ENCODE assay signal across 31 cellular contexts in the genomic region with DNA sequence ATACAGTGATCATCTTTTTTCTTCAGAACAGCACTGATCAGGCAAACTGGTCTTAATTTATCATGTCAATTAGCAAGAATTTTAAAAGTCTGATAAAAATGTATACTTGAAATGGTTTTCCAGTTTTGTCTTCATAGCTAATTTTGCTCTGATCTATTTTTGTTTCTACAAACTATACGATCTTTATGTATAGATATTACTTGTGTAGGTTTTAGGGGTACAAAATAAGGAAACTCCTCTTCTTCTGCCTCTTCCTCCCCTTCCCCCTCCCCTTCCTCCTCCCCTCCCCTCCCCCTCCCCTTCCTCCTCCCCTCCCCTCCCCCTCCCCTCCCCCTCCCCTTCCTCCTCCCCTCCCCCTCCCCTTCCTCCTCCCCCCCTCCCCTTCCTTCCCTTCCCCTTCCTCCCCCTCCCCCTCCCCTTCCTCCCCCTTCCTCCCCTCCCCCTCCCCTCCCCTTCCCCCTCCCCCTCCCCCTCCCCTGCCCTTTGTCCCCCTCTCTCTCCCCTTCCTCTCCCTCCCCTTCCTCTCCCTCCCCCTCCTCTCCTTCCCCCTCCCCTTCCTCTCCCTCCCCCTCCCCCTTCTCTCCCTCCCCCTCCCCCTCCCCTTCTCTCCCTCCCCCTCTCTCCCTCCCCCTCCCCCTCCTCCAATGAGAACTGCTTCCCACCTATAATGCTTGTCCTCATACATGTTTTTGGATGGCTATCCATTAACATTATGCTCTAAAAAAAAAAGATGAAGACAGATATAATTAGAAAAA.
A peak's percentile ranks its signal among the peaks of the same experiment; 100 is the strongest.
DNase-seq lines count a peak whose midpoint lies in the region; ATAC-seq, FAIRE-seq and TF ChIP-seq lines count a peak whose summit lies in the region.
"Had no signal": no experiment of that assay in that cellular context is flagged by ENCODE, and none has a peak within 500 bp of the region (broad histone marks: within the 10 kb centered on the region; RNA-seq: fewer than 3 reads in every experiment).

No MANE protein-coding gene starts in this region.

- TF ChIP-seq RAD21 in HepG2 (CRISPR knock-in tag; IDR thresholded peaks at IDR 0.05) (no peak), K562 (CRISPR knock-in tag; conservative IDR thresholded peaks at IDR 0.05 in 1 of 2, IDR thresholded peaks at IDR 0.05 in 1 of 2) (no peak)

- TF ChIP-seq POLR2A in HepG2 (IDR thresholded peaks at IDR 0.05; ENCODE audit: insufficient read depth in 1 of 2, low read depth in 2 of 2, low read length in 2 of 2) = no peak
- no peak for TF ChIP-seq POLR2A in right lobe of liver (IDR thresholded peaks at IDR 0.05)
- no peak for TF ChIP-seq POLR2A in K562 (conservative IDR thresholded peaks at IDR 0.05)

- no peak for TF ChIP-seq CTCF in HepG2 (CRISPR knock-in tag; IDR thresholded peaks at IDR 0.05)
- no peak for TF ChIP-seq CTCF in right lobe of liver (IDR thresholded peaks at IDR 0.05)
- TF ChIP-seq CTCF in K562 (IDR thresholded peaks at IDR 0.05 in 2 of 3, conservative IDR thresholded peaks at IDR 0.05 in 1 of 3; ENCODE audit: insufficient read depth in 2 of 3, low read depth in 1 of 3, low read length in 3 of 3) = no peak

- H4K20me1 ChIP-seq in HepG2 (ENCODE audit: insufficient read depth, low read length) (no peaks in the 10 kb centered on the region), K562 (replicated peaks; ENCODE audit: control insufficient read depth, insufficient read depth, low read length) (no peaks in the 10 kb centered on the region)
- H4K20me1 ChIP-seq: BLaER1; BLaER1 treated with 17β-estradiol and CSF1 and Interleukin-3, amounts not matched to agents 10 nM and 100 nM had no signal

- H3K4me2 ChIP-seq in HepG2 (ENCODE audit: low read depth, low read length) = no peak overlapping the region
- H3K4me2 ChIP-seq in K562 (ENCODE audit: insufficient read depth, low read length) = no peak overlapping the region
- H3K4me2 ChIP-seq: A549; BLaER1; BLaER1 treated with 17β-estradiol and CSF1 and Interleukin-3, amounts not matched to agents 10 nM and 100 nM had no signal

- H3K27ac ChIP-seq in HepG2 (ENCODE audit: extremely low read length, insufficient read depth, low read length) (no peak overlapping the region), right lobe of liver (no peak overlapping the region), K562 (ENCODE audit: extremely low read depth, low read depth, low read length) (no peak overlapping the region)
- H3K27ac ChIP-seq: 22Rv1; A549; BLaER1; BLaER1 treated with 17β-estradiol and CSF1 and Interleukin-3, amounts not matched to agents 10 nM and 100 nM; C4-2B had no signal

- H3K36me3 ChIP-seq in HepG2 (replicated peaks in 1 of 2; ENCODE audit: control insufficient read depth in 1 of 2, insufficient read depth in 2 of 2, low read length in 2 of 2) (no peaks in the 10 kb centered on the region), right lobe of liver (no peaks in the 10 kb centered on the region), K562 (ENCODE audit: control insufficient read depth, insufficient read depth, low read length) (no peaks in the 10 kb centered on the region)
- H3K36me3 ChIP-seq: BE2C; BLaER1; BLaER1 treated with 17β-estradiol and CSF1 and Interleukin-3, amounts not matched to agents 10 nM and 100 nM had no signal

- CTCF ChIA-PET in HepG2 (lab: Yijun Ruan, JAX; ENCODE audit: low intra/inter-chr PET ratio, low total read pairs) = no interaction called here
- CTCF ChIA-PET in K562 (lab: Yijun Ruan, JAX; ENCODE audit: low intra/inter-chr PET ratio) = no interaction called here

- H3K27me3 ChIP-seq in HepG2 (ENCODE audit: control insufficient read depth in 1 of 2, insufficient read depth in 2 of 2, low read length in 2 of 2) (no peaks in the 10 kb centered on the region), right lobe of liver (no peaks in the 10 kb centered on the region), K562 (ENCODE audit: control insufficient read depth in 2 of 2, insufficient read depth in 2 of 2, low read length in 2 of 2) (no peaks in the 10 kb centered on the region)
- H3K27me3 ChIP-seq: BE2C; BLaER1; BLaER1 treated with 17β-estradiol and CSF1 and Interleukin-3, amounts not matched to agents 10 nM and 100 nM had no signal

- H3K9me1 ChIP-seq in K562 (ENCODE audit: control insufficient read depth, insufficient read depth, low read length) = no peaks in the 10 kb centered on the region

- H3K4me3 ChIP-seq in HepG2 (replicated peaks in 1 of 3; ENCODE audit: insufficient read depth in 1 of 3, low read depth in 2 of 3, low read length in 3 of 3) (no peak overlapping the region), right lobe of liver (no peak overlapping the region), K562 (no peak overlapping the region)
- H3K4me3 ChIP-seq: A549; BLaER1; BLaER1 treated with 17β-estradiol and CSF1 and Interleukin-3, amounts not matched to agents 10 nM and 100 nM had no signal

- no peaks in the 10 kb centered on the region for H3K4me1 ChIP-seq in HepG2 (ENCODE audit: insufficient read depth, low read length)
- H3K4me1 ChIP-seq in right lobe of liver = no peaks in the 10 kb centered on the region
- no peaks in the 10 kb centered on the region for H3K4me1 ChIP-seq in K562 (replicated peaks in 1 of 2; ENCODE audit: control insufficient read depth in 2 of 2, insufficient read depth in 2 of 2, low read length in 2 of 2)
- H3K4me1 ChIP-seq: A549; BE2C; BLaER1; BLaER1 treated with 17β-estradiol and CSF1 and Interleukin-3, amounts not matched to agents 10 nM and 100 nM; Caco-2 had no signal

- DNase-seq in HepG2 (ENCODE audit: low spot score) (no peak), right lobe of liver (no peak), K562 (ENCODE audit: extremely low read depth in 1 of 4, low spot score in 3 of 4) (no peak)
- DNase-seq: 8988T; ACHN; AML-193; BE2C; C1 segment of cervical spinal cord; Caco-2; Calu3; CD4-positive, alpha-beta memory T cell; CD4-positive, alpha-beta T cell; CD4-positive, CD25-positive, alpha-beta regulatory T cell; CD8-positive, alpha-beta memory T cell; CD8-positive, alpha-beta T cell; COR-L47; DMS 273 treated with DMSO at 0.1 percent for 48 hours; DMS153; DMS53; DMS79; DMS79 treated with DMSO at 0.1 percent for 48 hours; DND-41; EL had no signal

- H3K79me2 ChIP-seq in HepG2 (ENCODE audit: insufficient read depth, low read length) (no peaks in the 10 kb centered on the region), K562 (ENCODE audit: control insufficient read depth, insufficient read depth, low read length) (no peaks in the 10 kb centered on the region)

- intact Hi-C loops in HepG2 (cut with micrococcal nuclease; ENCODE audit: unreplicated experiment) (no loop called here), right lobe of liver (cut with DNase I) (no loop called here), K562 (cut with micrococcal nuclease) (no loop called here)

- H3K9ac ChIP-seq in HepG2 (ENCODE audit: insufficient read depth, low read depth, low read length) = no peak overlapping the region
- no peak overlapping the region for H3K9ac ChIP-seq in K562 (ENCODE audit: insufficient read depth in 1 of 2, low read depth in 2 of 2, low read length in 2 of 2)
- H3K9ac ChIP-seq: BLaER1; BLaER1 treated with 17β-estradiol and CSF1 and Interleukin-3, amounts not matched to agents 10 nM and 100 nM had no signal

- TF ChIP-seq EP300 in HepG2 (IDR thresholded peaks at IDR 0.05; ENCODE audit: low read depth in 2 of 2, low read length in 2 of 2) (no peak), HepG2 (CRISPR knock-in tag; IDR thresholded peaks at IDR 0.05; ENCODE audit: borderline replicate concordance) (no peak), K562 (IDR thresholded peaks at IDR 0.05; ENCODE audit: low read length) (no peak)

- no peak for ATAC-seq in HepG2
- ATAC-seq in right lobe of liver = no peak
- ATAC-seq in K562 = no peak
- ATAC-seq in HG03097 (IDR thresholded peaks at IDR 0.05; ENCODE audit: low FRiP score, unreplicated experiment) = no peak
- ATAC-seq: A549; CD8-positive, alpha-beta T cell had no signal

- POLR2A ChIA-PET in HepG2 (lab: Yijun Ruan, JAX) (no interaction called here), K562 (lab: Yijun Ruan, JAX) (interaction anchor here (0.9 kb wide), 1 partner anchor 11 kb away, joined by 3 read pairs; no protein-coding TSS in a partner anchor)

- in situ Hi-C loops in HepG2 (cut with HindIII; ENCODE audit: extremely low pct_ligation_motif_present, low pct_unique_long_range_greater_than_20kb) = no loop called here
- in situ Hi-C loops in K562 (cut with MboI) = no loop called here

- H2AFZ ChIP-seq in HepG2 (ENCODE audit: low read length) = no peak overlapping the region
- H2AFZ ChIP-seq in K562 (ENCODE audit: low read depth, low read length) = no peak overlapping the region

- BruUV-seq in HepG2 (replicated peaks; lab: Mats Ljungman, UMichigan) = no TSS peak
- BruUV-seq in K562 (replicated peaks; lab: Mats Ljungman, UMichigan) = no TSS peak

- FAIRE-seq in HepG2 (lab: Jason Lieb, UNC) (no peak), K562 (lab: Jason Lieb, UNC) (no peak)
- FAIRE-seq: A204.1, A549, D721Med had no signal

- H3K9me3 ChIP-seq in HepG2 (ENCODE audit: low read length) = no peaks in the 10 kb centered on the region
- H3K9me3 ChIP-seq in right lobe of liver = no peaks in the 10 kb centered on the region
- H3K9me3 ChIP-seq in K562 (replicated peaks; ENCODE audit: control insufficient read depth, insufficient read depth, low read depth, low read length) = no peaks in the 10 kb centered on the region
- H3K9me3 ChIP-seq: A549; BE2C; BLaER1; BLaER1 treated with 17β-estradiol and CSF1 and Interleukin-3, amounts not matched to agents 10 nM and 100 nM; Caco-2 had no signal

- 88% methylated on average over 1 of the region's 1 CpG for WGBS in HepG2 (ENCODE audit: low lambda C conversion rate)
- WGBS in right lobe of liver (ENCODE audit: insufficient coverage, low coverage, low lambda C conversion rate, missing lambda C conversion rate) = 93% methylated on average over 1 of the region's 1 CpG
- WGBS in K562 (ENCODE audit: insufficient coverage, low coverage, missing lambda C conversion rate) = 0% methylated on average over 1 of the region's 1 CpG

TF ChIP-seq in HepG2, 621 proteins besides CTCF, POLR2A, EP300 and RAD21 (continues in another document):
- no peak for TF ChIP-seq HMG20A (CRISPR knock-in tag; IDR thresholded peaks at IDR 0.05; ENCODE audit: borderline replicate concordance)
- no peak for TF ChIP-seq ZIK1 (CRISPR knock-in tag; IDR thresholded peaks at IDR 0.05; ENCODE audit: borderline replicate concordance, low read depth)

TF ChIP-seq in K562, 482 proteins besides CTCF, POLR2A, EP300 and RAD21 (continues in another document):
- TF ChIP-seq L3MBTL2 (IDR thresholded peaks at IDR 0.05) (no peak), HNRNPK (IDR thresholded peaks at IDR 0.05; ENCODE audit: low read depth, low read length, poor library complexity, severe bottlenecking) (peak; percentile 91), ZNF408 (CRISPR knock-in tag; IDR thresholded peaks at IDR 0.05; ENCODE audit: low read depth) (no peak), NR3C1 (CRISPR knock-in tag; IDR thresholded peaks at IDR 0.05) (no peak), RFX7 (CRISPR knock-in tag; IDR thresholded peaks at IDR 0.05) (no peak), ZNF507 (tag; conservative IDR thresholded peaks at IDR 0.05) (no peak), TEAD2 (tag; IDR thresholded peaks at IDR 0.05) (no peak)
